Comparison of ENCODE assay signal across 1 cellular context in the genomic region with DNA sequence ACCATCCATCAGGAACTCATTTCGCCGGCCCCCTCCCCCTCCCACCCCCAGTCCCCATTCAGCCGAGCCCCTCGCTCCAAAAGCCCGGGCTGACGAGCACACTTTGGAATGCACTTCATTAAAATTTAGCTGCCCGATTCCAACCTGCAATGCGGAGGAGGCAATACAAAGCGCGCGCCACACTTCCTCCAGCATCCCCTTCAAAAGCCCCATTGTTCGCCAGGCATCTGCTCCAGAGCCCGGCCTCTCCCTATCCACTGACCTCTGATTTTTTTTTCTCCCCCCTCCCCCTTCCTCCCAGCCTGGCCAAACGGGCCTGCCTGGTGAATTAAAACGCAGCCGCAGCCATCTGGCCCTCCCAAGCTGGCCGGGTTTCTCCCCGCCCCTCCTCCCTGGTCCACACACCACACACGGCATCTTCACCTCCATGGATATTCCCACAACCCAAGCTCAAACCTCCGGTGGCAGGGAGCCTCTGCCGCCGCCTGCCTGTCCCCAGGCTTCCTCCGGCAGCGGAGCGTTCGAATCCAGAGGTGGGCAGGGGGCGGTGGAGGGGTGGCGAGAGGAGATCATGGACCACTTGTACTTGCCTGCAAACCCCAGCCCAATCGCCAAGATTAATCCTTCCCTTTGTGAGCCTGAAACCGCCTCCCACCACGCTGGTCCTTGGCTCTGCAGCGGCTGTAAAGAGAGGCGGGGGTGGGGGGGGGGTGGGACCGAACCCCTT.
TF ChIP-seq lines count a peak whose summit lies in the region.

No MANE protein-coding gene starts in this region.

TF ChIP-seq in SK-N-SH treated with all-trans-retinoic acid at 6 μM for 48 hours, 23 proteins besides CTCF, POLR2A, EP300 and RAD21 (continued from another document):
- TF ChIP-seq PATZ1 (CRISPR knock-in tag; IDR thresholded peaks at IDR 0.05; ENCODE audit: borderline replicate concordance) = no peak
- TF ChIP-seq OSR1 (CRISPR knock-in tag; IDR thresholded peaks at IDR 0.05) = no peak
